ENCODE assay signal across 11 cellular contexts in genomic region chr4:168879178-168879577, GRCh38.
A peak's percentile ranks its signal among the peaks of the same experiment; 100 is the strongest.
DNase-seq lines count a peak whose midpoint lies in the region; ATAC-seq and TF ChIP-seq lines count a peak whose summit lies in the region.
"Had no signal": no experiment of that assay in that cellular context is flagged by ENCODE, and none has a peak within 500 bp of the region (broad histone marks: within the 10 kb centered on the region; RNA-seq: fewer than 3 reads in every experiment).

No MANE protein-coding gene starts in this region.

- no peak for DNase-seq in central memory CD8-positive, alpha-beta T cell (ENCODE audit: low spot score in 2 of 2)
- DNase-seq in stimulated activated effector memory CD8-positive, alpha-beta T cell treated with anti-CD3 and anti-CD28 coated beads, Interleukin-12 subunit alpha, Interleukin-12 subunit beta, amount 100 ng/mL, for 72 hours (ENCODE audit: low spot score in 2 of 2): no peak
- no peak for DNase-seq in HFFc6
- no peak for DNase-seq in DMS79 treated with DMSO at 0.1 percent for 48 hours (lab: John Stamatoyannopoulos, UW)
- DNase-seq in NCI-H1930 (lab: John Stamatoyannopoulos, UW): no peak
- DNase-seq: left lung, SHP77 treated with DMSO at 0.1 percent for 48 hours had no signal

- peaks cover 13% of the 10 kb centered on the region for H3K4me1 Mint-ChIP-seq in central memory CD8-positive, alpha-beta T cell
- peaks cover 6% of the 10 kb centered on the region for H3K4me1 Mint-ChIP-seq in stimulated activated effector memory CD8-positive, alpha-beta T cell treated with anti-CD3 and anti-CD28 coated beads, Interleukin-12 subunit alpha, Interleukin-12 subunit beta, amount 100 ng/mL, for 72 hours
- H3K4me1 Mint-ChIP-seq in HFFc6 (ENCODE audit: low read depth): peaks cover 78% of the 10 kb centered on the region

- H3K4me3 Mint-ChIP-seq in central memory CD8-positive, alpha-beta T cell: peak overlapping the region; percentile 56
- H3K4me3 Mint-ChIP-seq in stimulated activated effector memory CD8-positive, alpha-beta T cell treated with anti-CD3 and anti-CD28 coated beads, Interleukin-12 subunit alpha, Interleukin-12 subunit beta, amount 100 ng/mL, for 72 hours: peak overlapping the region; percentile 67
- H3K4me3 Mint-ChIP-seq in HFFc6: no peak overlapping the region

- H3K27me3 Mint-ChIP-seq in central memory CD8-positive, alpha-beta T cell: peaks cover 67% of the 10 kb centered on the region
- H3K27me3 Mint-ChIP-seq in HFFc6 (ENCODE audit: insufficient read depth): no peaks in the 10 kb centered on the region

- H3K36me3 Mint-ChIP-seq in central memory CD8-positive, alpha-beta T cell (ENCODE audit: insufficient read depth): no peaks in the 10 kb centered on the region
- no peaks in the 10 kb centered on the region for H3K36me3 Mint-ChIP-seq in stimulated activated effector memory CD8-positive, alpha-beta T cell treated with anti-CD3 and anti-CD28 coated beads, Interleukin-12 subunit alpha, Interleukin-12 subunit beta, amount 100 ng/mL, for 72 hours
- peaks cover 62% of the 10 kb centered on the region for H3K36me3 Mint-ChIP-seq in HFFc6 (ENCODE audit: low read depth)

- H3K9me3 Mint-ChIP-seq in central memory CD8-positive, alpha-beta T cell: no peaks in the 10 kb centered on the region
- H3K9me3 Mint-ChIP-seq in stimulated activated effector memory CD8-positive, alpha-beta T cell treated with anti-CD3 and anti-CD28 coated beads, Interleukin-12 subunit alpha, Interleukin-12 subunit beta, amount 100 ng/mL, for 72 hours: no peaks in the 10 kb centered on the region
- H3K9me3 Mint-ChIP-seq in HFFc6: peaks cover 17% of the 10 kb centered on the region; the same call in 1 of the 2 replicates
- H3K9me3 Mint-ChIP-seq: GM23338 had no signal

- ATAC-seq in GM18870 (IDR thresholded peaks at IDR 0.05; ENCODE audit: unreplicated experiment) (peak; percentile 49), HG03159 (IDR thresholded peaks at IDR 0.05; ENCODE audit: unreplicated experiment) (peak; percentile 37), HG03439 (IDR thresholded peaks at IDR 0.05; ENCODE audit: unreplicated experiment) (no peak)
- ATAC-seq in central memory CD8-positive, alpha-beta T cell (replicated peaks; ENCODE audit: extremely low read depth, poor library complexity, severe bottlenecking): no peak
- ATAC-seq in stimulated activated effector memory CD8-positive, alpha-beta T cell treated with anti-CD3 and anti-CD28 coated beads, Interleukin-12 subunit alpha, Interleukin-12 subunit beta, amount 100 ng/mL, for 72 hours: no peak
- ATAC-seq: GM23338, left lung had no signal

- TF ChIP-seq CTCF in HFFc6 (IDR thresholded peaks at IDR 0.05): no peak

- H3K27ac Mint-ChIP-seq in central memory CD8-positive, alpha-beta T cell (ENCODE audit: low read depth): no peak overlapping the region
- H3K27ac Mint-ChIP-seq in stimulated activated effector memory CD8-positive, alpha-beta T cell treated with anti-CD3 and anti-CD28 coated beads, Interleukin-12 subunit alpha, Interleukin-12 subunit beta, amount 100 ng/mL, for 72 hours: no peak overlapping the region
- no peak overlapping the region for H3K27ac Mint-ChIP-seq in HFFc6
- H3K27ac Mint-ChIP-seq: GM23338 had no signal

Comparison
In these comparisons a context has a peak if more than half of its experiments do, and no peak if none do; other contexts are left out.
1. ATAC-seq: peak in GM18870 (single experiment) and HG03159 (single experiment); none in central memory CD8-positive, alpha-beta T cell (single experiment), stimulated activated effector memory CD8-positive, alpha-beta T cell treated with anti-CD3 and anti-CD28 coated beads, Interleukin-12 subunit alpha, Interleukin-12 subunit beta, amount 100 ng/mL, for 72 hours (single experiment) and HG03439 (single experiment).